Comparison of ENCODE assay signal across 14 cellular contexts in the genomic region with DNA sequence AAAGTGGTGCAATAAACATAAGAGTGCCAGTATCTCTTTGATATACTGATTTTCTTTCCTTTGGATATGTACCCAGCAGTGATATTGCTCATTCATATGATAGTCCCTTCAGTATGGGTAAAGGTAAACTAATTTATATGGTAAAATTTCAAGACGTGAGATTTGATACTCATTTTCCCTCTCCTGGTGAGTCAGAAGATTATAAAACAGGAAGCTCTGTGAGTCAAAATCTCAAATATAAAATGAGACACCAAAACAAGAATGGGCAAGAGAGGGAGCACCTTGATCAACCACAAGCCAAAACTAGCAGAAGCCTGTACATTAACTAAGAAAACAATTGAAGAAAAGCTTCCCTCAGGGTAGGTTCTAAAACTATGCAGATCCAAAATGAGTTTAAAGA.
"Had no signal": no experiment of that assay in that cellular context is flagged by ENCODE, and none has a peak within 500 bp of the region (broad histone marks: within the 10 kb centered on the region; RNA-seq: fewer than 3 reads in every experiment).

No MANE protein-coding gene starts in this region.

- H3K36me3 ChIP-seq: ascending aorta, upper lobe of right lung had no signal

- H3K27me3 ChIP-seq: ascending aorta, upper lobe of right lung had no signal

- DNase-seq: activated CD4-positive, alpha-beta memory T cell treated with anti-CD3 and anti-CD28 coated beads, Interleukin-2, amount 10 ng/mL, durations not matched to agents 7 days and 5 days; activated gamma-delta T cell treated with Interleukin-2 at 50 U/mL for 16 hours; activated naive CD8-positive, alpha-beta T cell treated with anti-CD3 and anti-CD28 coated beads for 36 hours; activated T-cell treated with anti-CD3 and anti-CD28 coated beads, Interleukin-2, amount 50 U/mL, for 48 hours; caudate nucleus; effector CD4-positive, alpha-beta T cell; kidney glomerular epithelial cell; stimulated activated CD4-positive, alpha-beta T cell treated with anti-CD3 and anti-CD28 coated beads, Interleukin-2, amount 100 ng/mL, for 48 hours; stimulated activated CD8-positive, alpha-beta memory T cell treated with anti-CD3 and anti-CD28 coated beads, Interleukin-4, amount 100 ng/mL, for 48 hours; stimulated activated naive CD8-positive, alpha-beta T cell treated with anti-CD3 and anti-CD28 coated beads, Interleukin-15, Interleukin-2, amounts not matched to agents 100 U/mL and 50 U/mL, for 24 hours; upper lobe of right lung had no signal

- H3K4me3 ChIP-seq: ascending aorta, coronary artery, upper lobe of right lung had no signal

- H3K4me1 ChIP-seq: ascending aorta, upper lobe of right lung had no signal

- H3K27ac ChIP-seq: ascending aorta, coronary artery, upper lobe of right lung, VCaP had no signal

- ATAC-seq: stimulated activated naive CD8-positive, alpha-beta T cell treated with anti-CD3 and anti-CD28 coated beads, Interleukin-15, Interleukin-2, amounts not matched to agents 100 U/mL and 50 U/mL, for 24 hours; upper lobe of right lung had no signal
